Comparison of ENCODE assay signal across 8 cellular contexts in the genomic region with DNA sequence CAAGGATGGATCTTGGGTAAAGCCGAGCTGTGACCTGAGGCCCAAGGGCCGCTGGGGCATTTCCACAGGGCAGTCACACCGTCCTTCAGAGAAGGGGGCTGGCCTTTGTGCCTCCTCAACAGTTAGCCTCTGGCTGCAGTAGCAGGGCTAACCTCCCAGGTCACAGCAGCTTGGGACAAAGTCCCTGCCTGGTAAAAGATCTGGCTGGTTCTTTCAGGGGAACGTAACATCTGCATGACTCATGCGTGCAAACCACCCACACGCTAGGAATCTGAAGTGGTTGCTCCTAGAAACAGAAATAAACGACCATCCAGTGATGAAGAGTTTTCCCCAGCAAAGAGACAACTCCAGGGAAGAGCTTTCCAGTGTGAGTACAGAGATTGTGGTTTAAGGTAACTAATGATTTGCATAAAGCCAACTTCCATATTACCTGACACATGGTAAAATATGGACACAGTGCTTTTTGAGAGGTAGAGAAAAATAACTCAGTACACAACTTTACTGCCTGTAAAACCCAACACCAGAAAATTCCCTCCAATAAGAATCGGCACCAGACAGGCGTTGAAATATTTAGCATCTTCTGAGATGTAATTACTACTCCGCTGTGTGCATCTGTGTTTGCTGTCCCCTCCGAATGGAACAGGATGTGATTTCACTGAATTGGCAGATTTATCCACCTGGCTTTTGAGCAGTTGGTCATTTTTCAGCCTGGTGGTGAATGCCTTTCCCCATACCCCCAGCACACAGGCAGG.
DNase-seq lines count a peak whose midpoint lies in the region; ATAC-seq and TF ChIP-seq lines count a peak whose summit lies in the region.

No MANE protein-coding gene starts in this region.

- no peaks in the 10 kb centered on the region for H3K9me3 ChIP-seq in adipocyte (ENCODE audit: control insufficient read depth, low read length)

- H3K27ac Mint-ChIP-seq in stimulated activated effector memory CD8-positive, alpha-beta T cell treated with anti-CD3 and anti-CD28 coated beads, Interleukin-12 subunit alpha, Interleukin-12 subunit beta, amount 100 ng/mL, for 72 hours = peak overlapping the region; percentile 63

- H3K27me3 ChIP-seq in adipocyte (replicated peaks; ENCODE audit: control insufficient read depth, insufficient read depth, low read length) = no peaks in the 10 kb centered on the region

- no peak for ATAC-seq in stimulated activated effector memory CD8-positive, alpha-beta T cell treated with anti-CD3 and anti-CD28 coated beads, Interleukin-12 subunit alpha, Interleukin-12 subunit beta, amount 100 ng/mL, for 72 hours
- ATAC-seq in GM21515 (IDR thresholded peaks at IDR 0.05; ENCODE audit: unreplicated experiment) = no peak
- no peak for ATAC-seq in HG02885 (IDR thresholded peaks at IDR 0.05; ENCODE audit: poor library complexity, unreplicated experiment)

- no peak for TF ChIP-seq CTCF in LNCaP clone FGC (IDR thresholded peaks at IDR 0.05; ENCODE audit: control insufficient read depth, extremely low read depth, insufficient read depth)

- no peak overlapping the region for H3K9ac ChIP-seq in adipocyte (ENCODE audit: low read length)

- H3K4me1 ChIP-seq in adipocyte (ENCODE audit: control insufficient read depth, insufficient read depth, low read length) = peaks cover 9% of the 10 kb centered on the region

- no peaks in the 10 kb centered on the region for H3K9me3 Mint-ChIP-seq in stimulated activated effector memory CD8-positive, alpha-beta T cell treated with anti-CD3 and anti-CD28 coated beads, Interleukin-12 subunit alpha, Interleukin-12 subunit beta, amount 100 ng/mL, for 72 hours

- H3K4me3 ChIP-seq in LNCaP clone FGC (ENCODE audit: low read depth, low read length) (no peak overlapping the region), adipocyte (ENCODE audit: low read length) (no peak overlapping the region)

- no peaks in the 10 kb centered on the region for H3K36me3 ChIP-seq in adipocyte (ENCODE audit: control insufficient read depth, insufficient read depth, low read length, severe bottlenecking)

- no peak overlapping the region for H3K4me3 Mint-ChIP-seq in stimulated activated effector memory CD8-positive, alpha-beta T cell treated with anti-CD3 and anti-CD28 coated beads, Interleukin-12 subunit alpha, Interleukin-12 subunit beta, amount 100 ng/mL, for 72 hours

- peaks cover 41% of the 10 kb centered on the region for H3K4me1 Mint-ChIP-seq in stimulated activated effector memory CD8-positive, alpha-beta T cell treated with anti-CD3 and anti-CD28 coated beads, Interleukin-12 subunit alpha, Interleukin-12 subunit beta, amount 100 ng/mL, for 72 hours

- DNase-seq in Daoy (ENCODE audit: low read depth) = peak; percentile 85
- peak; percentile 65 for DNase-seq in LNCaP clone FGC (ENCODE audit: low read depth)
- peak; percentile 94 for DNase-seq in adipocyte (ENCODE audit: low read depth)
- DNase-seq in iPS-NIHi11 (ENCODE audit: low spot score) = peak; percentile 53
- DNase-seq in stimulated activated effector memory CD8-positive, alpha-beta T cell treated with anti-CD3 and anti-CD28 coated beads, Interleukin-12 subunit alpha, Interleukin-12 subunit beta, amount 100 ng/mL, for 72 hours (ENCODE audit: low spot score in 2 of 2) = no peak
- DNase-seq in activated CD4-positive, alpha-beta T cell treated with anti-CD3 and anti-CD28 coated beads for 1 hour = no peak

- H3K36me3 Mint-ChIP-seq in stimulated activated effector memory CD8-positive, alpha-beta T cell treated with anti-CD3 and anti-CD28 coated beads, Interleukin-12 subunit alpha, Interleukin-12 subunit beta, amount 100 ng/mL, for 72 hours = peaks cover 5% of the 10 kb centered on the region

Comparison
In these comparisons a context has a peak if more than half of its experiments do, and no peak if none do; other contexts are left out.
1. DNase-seq: peak in Daoy (single experiment), LNCaP clone FGC (single experiment), adipocyte (single experiment) and iPS-NIHi11 (single experiment); none in stimulated activated effector memory CD8-positive, alpha-beta T cell treated with anti-CD3 and anti-CD28 coated beads, Interleukin-12 subunit alpha, Interleukin-12 subunit beta, amount 100 ng/mL, for 72 hours (0 of 2) and activated CD4-positive, alpha-beta T cell treated with anti-CD3 and anti-CD28 coated beads for 1 hour (single experiment).